In the genomic region with DNA sequence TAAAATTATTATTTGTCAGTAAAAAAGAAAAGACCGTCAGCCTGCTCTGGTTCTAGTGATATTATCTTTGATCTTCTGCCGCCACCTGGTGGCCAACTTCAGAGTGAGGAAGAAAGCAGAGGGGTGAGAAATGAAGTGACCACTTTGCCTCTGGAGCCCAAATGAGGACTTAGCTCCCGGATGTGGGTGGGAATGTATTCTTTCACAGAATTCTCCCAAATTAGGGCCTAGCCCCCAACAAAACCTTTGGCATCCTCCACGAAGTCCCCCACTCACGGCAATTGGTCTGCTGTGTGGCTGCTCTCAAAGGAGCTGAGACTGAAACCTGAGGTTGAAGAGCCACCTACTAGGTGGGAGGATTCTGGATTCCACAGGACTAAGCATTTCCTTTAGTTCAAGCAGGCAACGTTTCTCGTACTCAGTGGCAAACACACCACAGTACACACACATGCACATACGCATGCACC, we compare ENCODE assay signal across 8 cellular contexts. TPM values are rescaled to one million over a fixed set of nuclear protein-coding genes. Genes with fewer than 3 reads are reported as not detected.
A peak's percentile ranks its signal among the peaks of the same experiment; 100 is the strongest.
DNase-seq lines count a peak whose midpoint lies in the region; ATAC-seq and TF ChIP-seq lines count a peak whose summit lies in the region.

No MANE protein-coding gene starts in this region.

- no peaks in the 10 kb centered on the region for H4K20me1 ChIP-seq in Loucy (ENCODE audit: insufficient read depth, low read length, poor library complexity, severe bottlenecking)

- DNase-seq in SK-N-DZ (ENCODE audit: low spot score) (peak; percentile 72), tibial nerve (ENCODE audit: low spot score in 2 of 2) (peak; percentile 90 to 99)
- DNase-seq in activated naive CD4-positive, alpha-beta T cell (lab: John Stamatoyannopoulos, UW) = peak; percentile 37 to 69 (median 66)

- H3K79me2 ChIP-seq in Loucy (ENCODE audit: insufficient read depth, low read length) = peaks cover 1% of the 10 kb centered on the region
- peaks cover 4% of the 10 kb centered on the region for H3K79me2 ChIP-seq in parathyroid adenoma

- no peaks in the 10 kb centered on the region for H3K36me3 ChIP-seq in Loucy (ENCODE audit: insufficient read depth, low read length)
- H3K36me3 ChIP-seq in gastroesophageal sphincter = no peaks in the 10 kb centered on the region
- H3K36me3 ChIP-seq in parathyroid adenoma (ENCODE audit: control insufficient read depth, insufficient read depth, low read length) = no peaks in the 10 kb centered on the region
- H3K36me3 ChIP-seq in tibial nerve = no peaks in the 10 kb centered on the region

- H3K4me1 ChIP-seq in Loucy (ENCODE audit: insufficient read depth, low read length, poor library complexity, severe bottlenecking) (peaks cover 26% of the 10 kb centered on the region), gastroesophageal sphincter (peaks cover 0 to 15% (median 4%) of the 10 kb centered on the region in 3 donors), parathyroid adenoma (no peaks in the 10 kb centered on the region), tibial nerve (peaks cover 0 to 17% (median 2%) of the 10 kb centered on the region in 4 donors)

- H3K27ac ChIP-seq in C4-2B = no peak overlapping the region
- H3K27ac ChIP-seq in gastroesophageal sphincter = peak overlapping the region in 1 of 4 donors; percentile 24
- H3K27ac ChIP-seq in parathyroid adenoma = no peak overlapping the region
- peak overlapping the region in 2 of 4 donors; percentile 27 to 53 for H3K27ac ChIP-seq in tibial nerve

- H3K4me3 ChIP-seq in Loucy (ENCODE audit: low read length, poor library complexity, severe bottlenecking) (peak overlapping the region; percentile 59), gastroesophageal sphincter (no peak overlapping the region), parathyroid adenoma (ENCODE audit: low read depth, low read length) (no peak overlapping the region), tibial nerve (peak overlapping the region in 1 of 4 donors; percentile 23)

- TF ChIP-seq EP300 in gastroesophageal sphincter (IDR thresholded peaks at IDR 0.05) (no peak), tibial nerve (IDR thresholded peaks at IDR 0.05) (no peak)

- H3K9me2 ChIP-seq in Loucy (replicated peaks; ENCODE audit: low read depth, low read length) = no peaks in the 10 kb centered on the region

- H3K4me2 ChIP-seq in Loucy (ENCODE audit: low read depth, low read length, poor library complexity, severe bottlenecking) (peak overlapping the region; percentile 83), parathyroid adenoma (ENCODE audit: low read length) (peak overlapping the region; percentile 63)

- H3K9ac ChIP-seq in Loucy (ENCODE audit: low read depth, low read length, poor library complexity, severe bottlenecking) (peak overlapping the region; percentile 49), parathyroid adenoma (no peak overlapping the region)

- peak overlapping the region; percentile 74 for H2AFZ ChIP-seq in Loucy (ENCODE audit: low read length)
- peak overlapping the region; percentile 4 for H2AFZ ChIP-seq in parathyroid adenoma

- ATAC-seq in GM19395 (IDR thresholded peaks at IDR 0.05; ENCODE audit: unreplicated experiment) (peak; percentile 52), gastroesophageal sphincter (peak; percentile 64)

- 6 to 7% methylated on average over 4 to 8 of the region's 8 CpGs for WGBS in gastroesophageal sphincter (ENCODE audit: low coverage in 1 of 2), 2 donors
- WGBS in tibial nerve, 2 donors = 13 to 14% methylated on average over 8 of the region's 8 CpGs

- TF ChIP-seq CTCF in C4-2B (conservative IDR thresholded peaks at IDR 0.05) = peak; percentile 82
- peak; percentile 78 for TF ChIP-seq CTCF in Loucy (conservative IDR thresholded peaks at IDR 0.05; ENCODE audit: low read length)
- TF ChIP-seq CTCF in gastroesophageal sphincter (IDR thresholded peaks at IDR 0.05) = peak; percentile 82 to 86 (median 84)
- TF ChIP-seq CTCF in parathyroid adenoma (IDR thresholded peaks at IDR 0.05) = peak; percentile 84
- peak; percentile 68 to 84 (median 81) for TF ChIP-seq CTCF in tibial nerve (IDR thresholded peaks at IDR 0.05)

- no peaks in the 10 kb centered on the region for H3F3A ChIP-seq in Loucy (ENCODE audit: low read depth)

- H3K9me3 ChIP-seq in Loucy (ENCODE audit: insufficient read depth, low read depth, low read length) = no peaks in the 10 kb centered on the region
- H3K9me3 ChIP-seq in gastroesophageal sphincter = no peaks in the 10 kb centered on the region
- H3K9me3 ChIP-seq in parathyroid adenoma (ENCODE audit: control insufficient read depth, low read length) = no peaks in the 10 kb centered on the region
- H3K9me3 ChIP-seq in tibial nerve = no peaks in the 10 kb centered on the region

- TF ChIP-seq POLR2A in gastroesophageal sphincter (IDR thresholded peaks at IDR 0.05) (no peak), tibial nerve (IDR thresholded peaks at IDR 0.05) (no peak)

- H3K27me3 ChIP-seq in Loucy (ENCODE audit: insufficient read depth, low read length, poor library complexity, severe bottlenecking) = peaks cover 1% of the 10 kb centered on the region
- no peaks in the 10 kb centered on the region for H3K27me3 ChIP-seq in gastroesophageal sphincter
- H3K27me3 ChIP-seq in parathyroid adenoma (ENCODE audit: control insufficient read depth, insufficient read depth, low read length) = no peaks in the 10 kb centered on the region
- no peaks in the 10 kb centered on the region for H3K27me3 ChIP-seq in tibial nerve

RNA-seq across cellular contexts. Expression of gene ZNF267, which starts 4.9 kb away (rescaled TPM):
- 5.0 and 6.2 TPM in 2 replicates for polyA plus RNA-seq in SK-N-DZ (2014; cell fraction: cytosol; rRNA removed)
- 3.8 and 4.4 TPM in 2 replicates for polyA plus RNA-seq in SK-N-DZ (2014; cell fraction: nucleus; rRNA removed)
- total RNA-seq in gastroesophageal sphincter (10 to 100 TPM in 1 of 4 donors, 1 to 10 TPM in 3; 5.2 to 12.8 (median 8.0) TPM), tibial nerve (10 to 100 TPM in 2 of 4 donors, 1 to 10 TPM in 2; 8.1 to 13.8 (median 10.5) TPM)
